9 cellular contexts compared by ENCODE assay signal in the genomic region with DNA sequence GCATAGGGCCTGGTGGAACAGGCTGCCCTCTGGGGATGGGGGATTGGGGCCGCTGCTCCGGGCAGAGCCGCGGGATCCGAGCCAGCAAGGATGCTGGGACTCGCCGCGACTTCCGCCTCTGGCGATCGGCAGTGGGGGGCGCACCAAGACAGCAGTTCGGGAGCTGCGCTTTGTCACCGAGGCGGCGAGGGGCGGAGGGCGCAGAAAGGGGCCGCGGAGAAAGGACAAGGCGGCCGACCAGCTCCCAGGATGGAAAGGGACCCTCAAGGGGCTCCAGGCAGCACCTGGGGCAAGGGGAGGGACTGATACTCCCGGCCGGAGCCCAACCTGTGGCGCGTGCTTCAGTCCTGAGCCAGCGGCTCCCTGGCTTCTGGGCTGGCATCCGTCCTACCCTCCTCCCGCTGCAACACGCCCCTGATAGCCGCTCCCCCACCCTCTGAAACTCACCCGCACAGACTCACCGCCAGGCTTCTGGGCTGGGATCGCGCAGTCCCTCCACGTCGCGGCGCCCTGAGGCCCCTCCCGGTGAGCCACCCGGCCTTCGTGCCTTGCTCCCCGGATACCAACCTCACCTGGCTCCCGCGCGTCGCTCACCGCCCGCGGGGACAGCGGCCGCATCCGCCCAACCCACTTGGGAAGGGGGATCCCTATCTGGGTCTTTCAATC. TPM values are rescaled to one million over a fixed set of nuclear protein-coding genes. Genes with fewer than 3 reads are reported as not detected.
A peak's percentile ranks its signal among the peaks of the same experiment; 100 is the strongest.
DNase-seq lines count a peak whose midpoint lies in the region; ATAC-seq and TF ChIP-seq lines count a peak whose summit lies in the region.
"Had no signal": no experiment of that assay in that cellular context is flagged by ENCODE, and none has a peak within 500 bp of the region (broad histone marks: within the 10 kb centered on the region; RNA-seq: fewer than 3 reads in every experiment).

No MANE protein-coding gene starts in this region.

- POLR2A ChIA-PET in HEK293 (lab: Yijun Ruan, JAX) (interaction anchor here (1.1 kb wide), 1 partner anchor 35 kb away, joined by 3 read pairs; a partner anchor contains a TSS), RWPE1 (lab: Yijun Ruan, JAX; ENCODE audit: low non-redundant PET) (no interaction called here)
- POLR2A ChIA-PET in activated CD4-positive, alpha-beta T cell treated with anti-CD3 and anti-CD28 coated beads, Interleukin-2, amount 10 ng/mL, durations not matched to agents 7 days and 5 days (lab: Charles Lee) = no interaction called here

- H3K9ac ChIP-seq in fibroblast of lung (ENCODE audit: insufficient read depth, low read length) = no peak overlapping the region

- H3K9me3 ChIP-seq in HEK293 (ENCODE audit: control insufficient read depth, insufficient read depth, low read depth, low read length) = no peaks in the 10 kb centered on the region
- H3K9me3 ChIP-seq in fibroblast of lung (ENCODE audit: control insufficient read depth, insufficient read depth, low read depth, low read length) = no peaks in the 10 kb centered on the region
- peaks cover 3% of the 10 kb centered on the region for H3K9me3 ChIP-seq in neuron (ENCODE audit: low read length)

- DNase-seq in CD1c-positive myeloid dendritic cell (ENCODE audit: extremely low spot score) (peak; percentile 39), RWPE1 (ENCODE audit: low spot score) (peak; percentile 49), fibroblast of lung (ENCODE audit: low read depth in 2 of 2) (peak in 1 of 2 donors; percentile 10)
- no peak for DNase-seq in activated CD4-positive, alpha-beta T cell treated with anti-CD3 and anti-CD28 coated beads, Interleukin-2, amount 10 ng/mL, durations not matched to agents 7 days and 5 days
- DNase-seq in NK-92 treated with Interleukin-12 subunit alpha and Interleukin-12 subunit beta, amount 100 ng/mL, for 24 hours (lab: John Stamatoyannopoulos, UW) = no peak

- peak overlapping the region; percentile 59 for H3K4me2 ChIP-seq in fibroblast of lung (ENCODE audit: extremely low read depth, insufficient read depth, low read length)

- H2AFZ ChIP-seq in fibroblast of lung (ENCODE audit: low read length) (peak overlapping the region; percentile 33), neuron (ENCODE audit: low read depth, low read length) (peak overlapping the region; percentile 46)

- peaks cover 9% of the 10 kb centered on the region for H3K4me1 Mint-ChIP-seq in activated CD4-positive, alpha-beta T cell treated with anti-CD3 and anti-CD28 coated beads, Interleukin-2, amount 10 ng/mL, durations not matched to agents 7 days and 5 days

- H3K27me3 Mint-ChIP-seq in activated CD4-positive, alpha-beta T cell treated with anti-CD3 and anti-CD28 coated beads, Interleukin-2, amount 10 ng/mL, durations not matched to agents 7 days and 5 days = peaks cover 65% of the 10 kb centered on the region

- H3K27ac Mint-ChIP-seq in activated CD4-positive, alpha-beta T cell treated with anti-CD3 and anti-CD28 coated beads, Interleukin-2, amount 10 ng/mL, durations not matched to agents 7 days and 5 days = no peak overlapping the region

- no peaks in the 10 kb centered on the region for H4K20me1 ChIP-seq in fibroblast of lung (ENCODE audit: control insufficient read depth, extremely low read depth, insufficient read depth, low read length)

- no peak overlapping the region for H3K4me3 Mint-ChIP-seq in activated CD4-positive, alpha-beta T cell treated with anti-CD3 and anti-CD28 coated beads, Interleukin-2, amount 10 ng/mL, durations not matched to agents 7 days and 5 days

- H3K27me3 ChIP-seq in fibroblast of lung (ENCODE audit: control insufficient read depth, insufficient read depth, low read length) (peaks cover 52% of the 10 kb centered on the region), neuron (ENCODE audit: insufficient read depth, low read length) (peaks cover 59% of the 10 kb centered on the region)

- TF ChIP-seq CTCF in HEK293 (tag by site-specific recombination; IDR thresholded peaks at IDR 0.05) (peak; percentile 96), RWPE1 (conservative IDR thresholded peaks at IDR 0.05; ENCODE audit: low read depth) (peak; percentile 62), fibroblast of lung (conservative IDR thresholded peaks at IDR 0.05 in 1 of 2, IDR thresholded peaks at IDR 0.05 in 1 of 2; ENCODE audit: low read depth in 1 of 2, low read length in 2 of 2) (peak in 1 of 2 donors; percentile 25)

- CTCF ChIA-PET in HEK293 (lab: Yijun Ruan, JAX) (interaction anchor here (0.5 to 1.6 kb wide), 16 partner anchors 9 to 676 kb away, joined by 3 to 8 read pairs (median 4); no protein-coding TSS in a partner anchor), RWPE1 (lab: Yijun Ruan, JAX) (interaction anchor here (0.6 to 0.7 kb wide), 9 partner anchors 52 to 1157 kb away, joined by 3 to 5 read pairs (median 3); no protein-coding TSS in a partner anchor)
- CTCF ChIA-PET in activated CD4-positive, alpha-beta T cell treated with anti-CD3 and anti-CD28 coated beads, Interleukin-2, amount 10 ng/mL, durations not matched to agents 7 days and 5 days (lab: Charles Lee) = interaction anchor here (1.0 kb wide), 1 partner anchor 12 kb away, joined by 3 read pairs; no protein-coding TSS in a partner anchor

- H3K36me3 Mint-ChIP-seq in activated CD4-positive, alpha-beta T cell treated with anti-CD3 and anti-CD28 coated beads, Interleukin-2, amount 10 ng/mL, durations not matched to agents 7 days and 5 days (ENCODE audit: low read depth) = no peaks in the 10 kb centered on the region

- H3K79me2 ChIP-seq in fibroblast of lung (ENCODE audit: control insufficient read depth, insufficient read depth, low read length) = no peaks in the 10 kb centered on the region

- H3K9me3 Mint-ChIP-seq in activated CD4-positive, alpha-beta T cell treated with anti-CD3 and anti-CD28 coated beads, Interleukin-2, amount 10 ng/mL, durations not matched to agents 7 days and 5 days = no peaks in the 10 kb centered on the region

- no peak for ATAC-seq in HG03442 (IDR thresholded peaks at IDR 0.05; ENCODE audit: unreplicated experiment)

- no peaks in the 10 kb centered on the region for H3K4me1 ChIP-seq in HEK293 (ENCODE audit: control insufficient read depth, insufficient read depth, low read length)
- H3K4me1 ChIP-seq in fibroblast of lung (ENCODE audit: control insufficient read depth, extremely low read depth, insufficient read depth, low read length) = no peaks in the 10 kb centered on the region
- peaks cover 6% of the 10 kb centered on the region for H3K4me1 ChIP-seq in neuron (ENCODE audit: insufficient read depth, low read length)

- H3K27ac ChIP-seq in HEK293 (ENCODE audit: extremely low read depth, low read depth, low read length) (peak overlapping the region; percentile 80; the same call in 1 of the 2 replicates), RWPE1 (no peak overlapping the region), fibroblast of lung (ENCODE audit: insufficient read depth, low read length) (no peak overlapping the region)

- H3K4me3 ChIP-seq in HEK293 (ENCODE audit: low read depth, low read length) (peak overlapping the region; percentile 47), fibroblast of lung (replicated peaks in 1 of 4; ENCODE audit: control extremely low read depth in 1 of 4, insufficient read depth in 1 of 4, low read depth in 3 of 4, low read length in 4 of 4) (peak overlapping the region; percentile 22 to 48 (median 36)), neuron (ENCODE audit: low read length) (peak overlapping the region; percentile 45)

- no peaks in the 10 kb centered on the region for H3K36me3 ChIP-seq in HEK293 (ENCODE audit: control insufficient read depth in 2 of 2, insufficient read depth in 1 of 2, low read length in 2 of 2)
- H3K36me3 ChIP-seq in fibroblast of lung (ENCODE audit: control insufficient read depth, insufficient read depth, low read length) = no peaks in the 10 kb centered on the region
- H3K36me3 ChIP-seq in neuron (ENCODE audit: insufficient read depth, low read length) = no peaks in the 10 kb centered on the region

TF ChIP-seq in HEK293, 187 proteins besides CTCF, POLR2A, EP300 and RAD21 (continues in another document):
- TF ChIP-seq ZNF214 (tag by site-specific recombination; IDR thresholded peaks at IDR 0.05; ENCODE audit: borderline replicate concordance) (no peak), ZBTB7A (tag by site-specific recombination; IDR thresholded peaks at IDR 0.05; ENCODE audit: low read depth) (0 out of 2 replicates have a peak, but pooled peaks have one; percentile 17), ZNF837 (tag by site-specific recombination; IDR thresholded peaks at IDR 0.05) (no peak), ZNF555 (tag by site-specific recombination; conservative IDR thresholded peaks at IDR 0.05) (no peak), ZNF366 (tag by site-specific recombination; conservative IDR thresholded peaks at IDR 0.05) (no peak), ZXDB (tag by site-specific recombination; IDR thresholded peaks at IDR 0.05) (peak; percentile 61), ZNF311 (tag by site-specific recombination; IDR thresholded peaks at IDR 0.05; ENCODE audit: borderline replicate concordance) (no peak), YY1 (tag by site-specific recombination; IDR thresholded peaks at IDR 0.05) (no peak), ZNF292 (tag by site-specific recombination; IDR thresholded peaks at IDR 0.05; ENCODE audit: borderline replicate concordance, low read depth) (no peak)
- TF ChIP-seq, protein P1, sequence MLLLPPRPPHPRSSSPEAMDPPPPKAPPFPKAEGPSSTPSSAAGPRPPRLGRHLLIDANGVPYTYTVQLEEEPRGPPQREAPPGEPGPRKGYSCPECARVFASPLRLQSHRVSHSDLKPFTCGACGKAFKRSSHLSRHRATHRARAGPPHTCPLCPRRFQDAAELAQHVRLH (tag by site-specific recombination; IDR thresholded peaks at IDR 0.05) = no peak

RNA-seq across cellular contexts. Expression of a gene that starts 7.1 kb away (rescaled TPM):
- not detected in 2 replicates for total RNA-seq in fibroblast of lung
- polyA plus RNA-seq in fibroblast of lung = not detected in 2 replicates
- polyA plus RNA-seq in fibroblast of lung (2012) = not detected in 2 replicates
- polyA minus RNA-seq in fibroblast of lung (ENCODE audit: low replicate concordance) = not detected in 2 replicates
- not detected for total RNA-seq in activated CD4-positive, alpha-beta T cell treated with anti-CD3 and anti-CD28 coated beads, Interleukin-2, amount 10 ng/mL, durations not matched to agents 7 days and 5 days
- total RNA-seq: lower leg skin had no signal

RNA-seq across cellular contexts. Expression of a gene that starts 35.6 kb away (rescaled TPM):
- not detected in 2 replicates for total RNA-seq in fibroblast of lung
- polyA plus RNA-seq in fibroblast of lung = not detected in 2 replicates
- not detected in 2 replicates for polyA plus RNA-seq in fibroblast of lung (2012)
- not detected in 2 replicates for polyA minus RNA-seq in fibroblast of lung (ENCODE audit: low replicate concordance)
- not detected for total RNA-seq in activated CD4-positive, alpha-beta T cell treated with anti-CD3 and anti-CD28 coated beads, Interleukin-2, amount 10 ng/mL, durations not matched to agents 7 days and 5 days

RNA-seq across cellular contexts. Expression of a gene that starts 50.5 kb away (rescaled TPM):
- not detected in 2 replicates for total RNA-seq in fibroblast of lung
- 0.03 and 0.18 TPM in 2 replicates for polyA plus RNA-seq in fibroblast of lung
- 0.05 and 0.43 TPM in 2 replicates for polyA plus RNA-seq in fibroblast of lung (2012)
- polyA minus RNA-seq in fibroblast of lung (ENCODE audit: low replicate concordance) = 0.12 TPM in 1 of 2 replicates, not detected in the other
- total RNA-seq in activated CD4-positive, alpha-beta T cell treated with anti-CD3 and anti-CD28 coated beads, Interleukin-2, amount 10 ng/mL, durations not matched to agents 7 days and 5 days = not detected

Comparison
In these comparisons a context has a peak if more than half of its experiments do, and no peak if none do; other contexts are left out.
1. DNase-seq: peak in CD1c-positive myeloid dendritic cell (single experiment) and RWPE1 (single experiment); none in activated CD4-positive, alpha-beta T cell treated with anti-CD3 and anti-CD28 coated beads, Interleukin-2, amount 10 ng/mL, durations not matched to agents 7 days and 5 days (single experiment) and NK-92 treated with Interleukin-12 subunit alpha and Interleukin-12 subunit beta, amount 100 ng/mL, for 24 hours (single experiment).
2. Peak in every context shown above with its lines, with median percentiles within 50 percentile points of each other: H3K4me3 ChIP-seq.